Comparison of ENCODE assay signal across 10 cellular contexts in genomic region chr11:61194133-61194785, GRCh38. TPM values are rescaled to one million over a fixed set of nuclear protein-coding genes. Genes with fewer than 3 reads are reported as not detected.
"Had no signal": no experiment of that assay in that cellular context is flagged by ENCODE, and none has a peak within 500 bp of the region (broad histone marks: within the 10 kb centered on the region; RNA-seq: fewer than 3 reads in every experiment).

No MANE protein-coding gene starts in this region.

RNA-seq across cellular contexts. Expression of gene PGA3, which starts 9.1 kb away (rescaled TPM):
- total RNA-seq: chondrocyte, esophagus mucosa, frontal cortex, glomerular endothelial cell, progenitor cell of endocrine pancreas, sciatic nerve had no signal
- polyA plus RNA-seq: neural cell had no signal

RNA-seq across cellular contexts. Expression of gene PGA4, which starts 27.9 kb away (rescaled TPM):
- total RNA-seq: cardiac septum, chondrocyte, esophagus mucosa, glomerular endothelial cell, sciatic nerve had no signal
- polyA plus RNA-seq: neural cell had no signal

RNA-seq across cellular contexts. Expression of gene PGA5, which starts 46.7 kb away (rescaled TPM):
- total RNA-seq: cardiac septum, chondrocyte, esophagus mucosa, glomerular endothelial cell, left ventricle myocardium inferior, sciatic nerve, thoracic aorta had no signal
- polyA plus RNA-seq: neural cell had no signal
